25 cellular contexts compared by ENCODE assay signal in genomic region chr6:31430449-31430848, GRCh38.
"Had no signal": no experiment of that assay in that cellular context is flagged by ENCODE, and none has a peak within 500 bp of the region (broad histone marks: within the 10 kb centered on the region; RNA-seq: fewer than 3 reads in every experiment).

No MANE protein-coding gene starts in this region.

- H3K4me2 ChIP-seq: SK-N-SH had no signal

- H3K4me1 ChIP-seq: adrenal gland, breast epithelium, Peyer's patch, SJCRH30 had no signal

- H3K9me3 ChIP-seq: adrenal gland, Peyer's patch, SJCRH30, SK-N-SH had no signal

- H3K27me3 ChIP-seq: adrenal gland, breast epithelium, Peyer's patch, SJCRH30 had no signal

- H3K36me3 ChIP-seq: adrenal gland, breast epithelium, Peyer's patch, SJCRH30 had no signal

- H3K27ac ChIP-seq: adrenal gland, breast epithelium, Peyer's patch, RWPE1, SJCRH30 had no signal

- DNase-seq: activated CD4-positive, alpha-beta T cell treated with anti-CD3 and anti-CD28 coated beads for 48 hours; activated CD4-positive, alpha-beta T cell treated with anti-CD3 and anti-CD28 coated beads, Interleukin-2, amount 50 U/mL, for 4 hours; activated CD4-positive, CD25-positive, alpha-beta regulatory T cell treated with anti-CD3 and anti-CD28 coated beads, Interleukin-2, amount 50 U/mL, for 72 hours; activated CD8-positive, alpha-beta memory T cell treated with anti-CD3 and anti-CD28 coated beads, Interleukin-2, amount 50 U/mL, for 48 hours; activated CD8-positive, alpha-beta T cell treated with anti-CD3 and anti-CD28 coated beads, Interleukin-2, amount 10 ng/mL, durations not matched to agents 7 days and 5 days; activated naive CD4-positive, alpha-beta T cell treated with anti-CD3 and anti-CD28 coated beads, Interleukin-2, amount 50 U/mL, for 16 hours; activated naive CD8-positive, alpha-beta T cell treated with anti-CD3 and anti-CD28 coated beads, Interleukin-2, amount 10 ng/mL, durations not matched to agents 7 days and 5 days; activated T-cell treated with anti-CD3 and anti-CD28 coated beads, Interleukin-2, amount 50 U/mL, for 1 hour; adrenal gland; aorta; caudate nucleus; MM.1S; NCI-H1105; NCI-H1436; NCI-H1694 treated with DMSO at 0.1 percent for 48 hours; NCI-H2029 treated with DMSO at 0.1 percent for 48 hours; NCI-H510A treated with DMSO at 0.1 percent for 48 hours; Peyer's patch; Right ventricle myocardium superior; SJCRH30; SK-N-SH; SW 1271 had no signal

- ATAC-seq: activated CD8-positive, alpha-beta T cell treated with anti-CD3 and anti-CD28 coated beads, Interleukin-2, amount 10 ng/mL, durations not matched to agents 7 days and 5 days; WTC11 had no signal

- H3K9ac ChIP-seq: SK-N-SH had no signal

- H3K4me3 ChIP-seq: adrenal gland, breast epithelium, Peyer's patch, SJCRH30 had no signal
